ENCODE assay signal across 1 cellular context in the genomic region with DNA sequence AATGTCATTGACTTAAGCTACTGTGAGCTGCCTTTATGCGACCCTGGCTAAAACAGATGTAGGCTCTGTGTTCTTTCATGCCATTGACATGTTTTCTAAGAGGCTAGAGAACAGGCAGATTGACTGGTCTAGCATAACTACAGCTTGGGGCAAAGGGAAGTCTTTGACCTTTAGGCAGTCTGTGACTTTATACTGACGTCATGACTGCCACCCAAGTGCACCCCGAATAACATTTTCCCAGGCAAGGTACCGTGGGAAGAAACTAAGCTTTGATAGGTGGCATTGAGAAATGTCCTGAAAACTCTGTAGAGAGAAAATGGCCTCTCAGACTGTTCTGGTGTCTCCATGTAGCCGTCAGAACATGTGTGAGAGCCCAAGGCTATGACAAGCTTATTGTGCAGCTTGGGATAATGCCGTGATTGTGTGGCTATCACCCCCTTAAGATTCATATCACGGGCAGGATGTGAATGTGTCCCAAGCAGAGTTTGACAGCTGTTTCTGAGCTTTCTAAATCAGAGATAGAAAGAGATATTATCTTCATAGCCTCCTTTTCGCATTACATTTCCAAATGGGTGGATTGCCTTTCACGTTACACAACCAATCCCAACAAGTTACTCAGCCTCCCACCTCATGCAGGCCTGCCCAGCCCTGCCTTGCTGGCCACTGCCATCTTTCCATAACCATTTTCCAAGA.
TF ChIP-seq lines count a peak whose summit lies in the region.

No MANE protein-coding gene starts in this region.

TF ChIP-seq in H1, 55 proteins besides CTCF, POLR2A, EP300 and RAD21:
- TF ChIP-seq SIN3A (conservative IDR thresholded peaks at IDR 0.05 in 1 of 2, IDR thresholded peaks at IDR 0.05 in 1 of 2; ENCODE audit: low read depth in 1 of 2, low read length in 2 of 2) (no peak), TAF1 (IDR thresholded peaks at IDR 0.05; ENCODE audit: low read depth, low read length) (no peak), CBX8 (IDR thresholded peaks at IDR 0.05; ENCODE audit: borderline replicate concordance, low read depth, low read length) (no peak), RXRA (IDR thresholded peaks at IDR 0.05; ENCODE audit: insufficient read depth, low read depth, low read length) (no peak), BRCA1 (IDR thresholded peaks at IDR 0.05; ENCODE audit: low read depth, low read length) (no peak), ASH2L (IDR thresholded peaks at IDR 0.05; ENCODE audit: low read length) (no peak), POU5F1 (IDR thresholded peaks at IDR 0.05; ENCODE audit: low read depth, low read length) (no peak), RBBP5 (IDR thresholded peaks at IDR 0.05; ENCODE audit: borderline replicate concordance, low read depth, low read length) (no peak), KDM5A (IDR thresholded peaks at IDR 0.05; ENCODE audit: low read length) (no peak), GABPA (IDR thresholded peaks at IDR 0.05; ENCODE audit: borderline replicate concordance, insufficient read depth, low read length) (no peak), E2F6 (IDR thresholded peaks at IDR 0.05) (no peak)
